8 cellular contexts compared by ENCODE assay signal in genomic region chr17:14427914-14428639, GRCh38.
DNase-seq lines count a peak whose midpoint lies in the region; ATAC-seq and TF ChIP-seq lines count a peak whose summit lies in the region.

No MANE protein-coding gene starts in this region.

- DNase-seq in CD8-positive, alpha-beta T cell: peak; percentile 18 to 76 (median 54)
- peak; percentile 14 to 17 for DNase-seq in activated CD4-positive, alpha-beta T cell treated with anti-CD3 and anti-CD28 coated beads, Interleukin-2, amount 50 U/mL, for 4 hours
- DNase-seq in naive thymus-derived CD4-positive, alpha-beta T cell: peak in 8 of 9 donors; percentile 33 to 76 (median 70)
- no peak for DNase-seq in G401 (ENCODE audit: low spot score)
- DNase-seq in posterior vena cava (ENCODE audit: low spot score): no peak
- no peak for DNase-seq in mesothelial cell of epicardium (ENCODE audit: low spot score in 2 of 2, unreplicated experiment in 2 of 2)

- H3K27me3 ChIP-seq in CD8-positive, alpha-beta T cell (ENCODE audit: insufficient read depth, low read length): no peaks in the 10 kb centered on the region
- H3K27me3 ChIP-seq in naive thymus-derived CD4-positive, alpha-beta T cell (ENCODE audit: control insufficient read depth in 2 of 2, insufficient read depth in 2 of 2, low read length in 2 of 2): no peaks in the 10 kb centered on the region

- H3K9me3 ChIP-seq in CD8-positive, alpha-beta T cell (ENCODE audit: low read length): no peaks in the 10 kb centered on the region
- no peaks in the 10 kb centered on the region for H3K9me3 ChIP-seq in naive thymus-derived CD4-positive, alpha-beta T cell (ENCODE audit: control insufficient read depth in 2 of 3, low read length in 3 of 3)

- no peaks in the 10 kb centered on the region for H3K9me3 Mint-ChIP-seq in CD8-positive, alpha-beta T cell
- peaks cover 0 to 3% (median 0%) of the 10 kb centered on the region in 11 donors for H3K9me3 Mint-ChIP-seq in naive thymus-derived CD4-positive, alpha-beta T cell
- no peaks in the 10 kb centered on the region for H3K9me3 Mint-ChIP-seq in mesothelial cell of epicardium

- CTCF ChIA-PET in CD8-positive, alpha-beta T cell (lab: Charles Lee): interaction anchor here (0.9 to 2.7 kb wide), 8 partner anchors 11 to 834 kb away, joined by 3 to 23 read pairs (median 4); partner anchors contain the start of gene HS3ST3B1
- CTCF ChIA-PET in naive thymus-derived CD4-positive, alpha-beta T cell (lab: Charles Lee): interaction anchor here (0.6 to 2.8 kb wide), 14 partner anchors 16 to 1397 kb away, joined by 3 to 24 read pairs (median 3); partner anchors contain the start of gene HS3ST3B1

- in situ Hi-C loops in G401 (cut with HindIII; ENCODE audit: low sequenced_read_pairs): no loop called here

- no peaks in the 10 kb centered on the region for H3K36me3 ChIP-seq in CD8-positive, alpha-beta T cell (ENCODE audit: insufficient read depth, low read length)
- no peaks in the 10 kb centered on the region for H3K36me3 ChIP-seq in naive thymus-derived CD4-positive, alpha-beta T cell (ENCODE audit: control insufficient read depth in 2 of 3, insufficient read depth in 3 of 3, low read length in 3 of 3)

- no peak for TF ChIP-seq CTCF in CD8-positive, alpha-beta T cell (IDR thresholded peaks at IDR 0.05)
- TF ChIP-seq CTCF in mesothelial cell of epicardium (IDR thresholded peaks at IDR 0.05; ENCODE audit: unreplicated experiment): no peak

- no peaks in the 10 kb centered on the region for H3K27me3 Mint-ChIP-seq in CD8-positive, alpha-beta T cell (ENCODE audit: low read depth)
- no peaks in the 10 kb centered on the region for H3K27me3 Mint-ChIP-seq in naive thymus-derived CD4-positive, alpha-beta T cell
- H3K27me3 Mint-ChIP-seq in mesothelial cell of epicardium (ENCODE audit: low read depth): peaks cover 20% of the 10 kb centered on the region

- intact Hi-C loops in CD8-positive, alpha-beta T cell (cut with DNase I, micrococcal nuclease): loop anchor here (1.0 to 5.0 kb wide), 8 partner anchors 9 to 831 kb away; no protein-coding TSS in a partner anchor
- intact Hi-C loops in naive thymus-derived CD4-positive, alpha-beta T cell (cut with micrococcal nuclease): loop anchor here (1.0 to 10.0 kb wide), 12 partner anchors 24 to 1411 kb away; partner anchors contain the start of genes ELAC2 (in 2 of the 2), COX10 (in 1 of the 2) and HS3ST3B1 (in 1 of the 2)
- intact Hi-C loops in posterior vena cava (cut with DNase I): no loop called here

- H3K4me3 Mint-ChIP-seq in CD8-positive, alpha-beta T cell: peak overlapping the region; percentile 76
- peak overlapping the region; percentile 76 to 96 (median 84) for H3K4me3 Mint-ChIP-seq in naive thymus-derived CD4-positive, alpha-beta T cell
- H3K4me3 Mint-ChIP-seq in mesothelial cell of epicardium: no peak overlapping the region

- H3K27ac ChIP-seq in CD8-positive, alpha-beta T cell (ENCODE audit: low read depth, low read length): peak overlapping the region; percentile 25
- peak overlapping the region; percentile 73 for H3K27ac ChIP-seq in naive thymus-derived CD4-positive, alpha-beta T cell (ENCODE audit: low read depth, low read length)

- peaks cover 66% of the 10 kb centered on the region for H3K4me1 Mint-ChIP-seq in CD8-positive, alpha-beta T cell (ENCODE audit: low read depth)
- peaks cover 34 to 68% (median 61%) of the 10 kb centered on the region in 7 donors for H3K4me1 Mint-ChIP-seq in naive thymus-derived CD4-positive, alpha-beta T cell
- no peaks in the 10 kb centered on the region for H3K4me1 Mint-ChIP-seq in mesothelial cell of epicardium

- peaks cover 44% of the 10 kb centered on the region for H3K4me1 ChIP-seq in CD8-positive, alpha-beta T cell (ENCODE audit: insufficient read depth, low read length)
- H3K4me1 ChIP-seq in naive thymus-derived CD4-positive, alpha-beta T cell (ENCODE audit: control insufficient read depth in 2 of 2, insufficient read depth in 2 of 2, low read length in 2 of 2): peaks cover 30 to 39% of the 10 kb centered on the region in 2 donors

- no peaks in the 10 kb centered on the region for H3K36me3 Mint-ChIP-seq in CD8-positive, alpha-beta T cell
- H3K36me3 Mint-ChIP-seq in naive thymus-derived CD4-positive, alpha-beta T cell: peaks cover 0 to 16% (median 0%) of the 10 kb centered on the region in 5 donors
- H3K36me3 Mint-ChIP-seq in mesothelial cell of epicardium: no peaks in the 10 kb centered on the region

- H3K27ac Mint-ChIP-seq in CD8-positive, alpha-beta T cell: peak overlapping the region; percentile 90
- peak overlapping the region; percentile 68 to 97 (median 95) for H3K27ac Mint-ChIP-seq in naive thymus-derived CD4-positive, alpha-beta T cell
- H3K27ac Mint-ChIP-seq in mesothelial cell of epicardium: no peak overlapping the region

- peak overlapping the region; percentile 48 for H3K4me3 ChIP-seq in CD8-positive, alpha-beta T cell (ENCODE audit: low read depth, low read length)
- peak overlapping the region; percentile 57 for H3K4me3 ChIP-seq in naive thymus-derived CD4-positive, alpha-beta T cell (ENCODE audit: low read length)

- POLR2A ChIA-PET in CD8-positive, alpha-beta T cell (lab: Charles Lee): interaction anchor here (1.0 to 3.1 kb wide), 12 partner anchors 8 to 228 kb away, joined by 3 to 48 read pairs (median 5); partner anchors contain the start of gene HS3ST3B1
- POLR2A ChIA-PET in naive thymus-derived CD4-positive, alpha-beta T cell (lab: Charles Lee): interaction anchor here (0.6 to 3.7 kb wide), 18 partner anchors 10 to 229 kb away, joined by 3 to 64 read pairs (median 4); partner anchors contain the start of gene HS3ST3B1

- ATAC-seq in CD8-positive, alpha-beta T cell: peak; percentile 97
- ATAC-seq in HG02938 (IDR thresholded peaks at IDR 0.05; ENCODE audit: unreplicated experiment) (peak; percentile 51), HG03439 (IDR thresholded peaks at IDR 0.05; ENCODE audit: unreplicated experiment) (no peak)
- peak; percentile 99 for ATAC-seq in naive thymus-derived CD4-positive, alpha-beta T cell

Comparison
In these comparisons a context has a peak if more than half of its experiments do, and no peak if none do; other contexts are left out.
1. DNase-seq: peak in CD8-positive, alpha-beta T cell (7 of 7), activated CD4-positive, alpha-beta T cell treated with anti-CD3 and anti-CD28 coated beads, Interleukin-2, amount 50 U/mL, for 4 hours (2 of 2) and naive thymus-derived CD4-positive, alpha-beta T cell (8 of 9); none in G401 (single experiment), posterior vena cava (single experiment) and mesothelial cell of epicardium (0 of 2).
2. intact Hi-C loops: an anchor here in CD8-positive, alpha-beta T cell (1.0 to 5.0 kb wide) and naive thymus-derived CD4-positive, alpha-beta T cell (1.0 to 10.0 kb wide); none called in posterior vena cava.